ENCODE assay signal across 8 cellular contexts in the genomic region with DNA sequence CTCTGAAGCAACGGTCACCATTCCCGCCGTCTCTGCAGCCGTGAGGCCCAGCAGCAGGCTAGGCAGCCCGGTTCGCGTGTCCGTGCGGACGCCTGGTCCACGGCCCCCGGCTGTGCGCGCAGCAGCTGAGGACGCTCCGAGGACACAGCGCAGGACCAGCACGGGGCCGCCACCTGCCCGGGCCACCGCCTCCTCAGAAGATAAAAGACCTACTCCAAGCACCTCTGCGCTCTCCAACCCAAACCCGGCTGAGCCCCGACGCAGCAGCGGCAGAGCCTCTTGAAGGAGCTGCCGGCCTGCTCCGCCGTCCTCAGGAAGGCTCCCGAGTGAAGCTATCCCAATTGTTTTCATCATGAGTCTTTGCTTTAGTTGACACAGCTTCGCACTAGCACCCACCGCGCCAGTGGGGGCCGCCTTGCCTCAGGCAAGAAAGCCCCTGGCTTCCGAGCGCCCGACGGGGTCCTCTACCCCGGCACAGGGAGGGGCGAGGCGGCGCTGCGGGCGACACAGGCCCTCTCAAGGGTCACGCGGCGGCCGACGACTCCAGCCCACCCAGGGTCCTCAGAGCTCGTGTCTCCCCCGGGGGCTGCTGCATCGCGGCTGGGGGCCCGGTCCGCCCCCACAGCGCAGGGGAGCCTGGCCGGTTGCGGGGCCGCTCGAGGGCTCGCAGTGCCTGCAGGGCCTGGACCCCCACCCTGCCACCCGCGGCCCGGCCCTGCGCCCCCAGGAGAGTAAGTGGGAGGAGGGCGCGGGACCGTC. TPM values are rescaled to one million over a fixed set of nuclear protein-coding genes. Genes with fewer than 3 reads are reported as not detected.
DNase-seq lines count a peak whose midpoint lies in the region; ATAC-seq, FAIRE-seq and TF ChIP-seq lines count a peak whose summit lies in the region.

No MANE protein-coding gene starts in this region.

- SMC1A ChIA-PET in GM12878 (lab: Charles Lee; ENCODE audit: uncharacterized antibody, unreplicated experiment) = interaction anchor here (0.9 to 5.6 kb wide), 4 partner anchors 34 to 76 kb away, joined by 5 to 31 read pairs (median 8); no protein-coding TSS in a partner anchor

- H3K9ac ChIP-seq in Karpas-422 (ENCODE audit: low read length) = peak overlapping the region; percentile 65
- H3K9ac ChIP-seq in GM12878 (ENCODE audit: control insufficient read depth, insufficient read depth, low read length) = peak overlapping the region; percentile 83

- H3K4me1 ChIP-seq in Karpas-422 (ENCODE audit: low read length) = peaks cover 60% of the 10 kb centered on the region
- peaks cover 44% of the 10 kb centered on the region for H3K4me1 ChIP-seq in GM12878 (ENCODE audit: control insufficient read depth, insufficient read depth, low read length)

- no peaks in the 10 kb centered on the region for H3K27me3 Mint-ChIP-seq in stimulated activated naive CD8-positive, alpha-beta T cell treated with anti-CD3 and anti-CD28 coated beads, Interleukin-15, amount 100 ng/mL, for 72 hours

- CTCF ChIA-PET in GM12878 (lab: Yijun Ruan, JAX) = interaction anchor here (5.7 to 6.7 kb wide), 2 partner anchors 17 to 38 kb away, joined by 31 to 74 read pairs; a partner anchor contains a TSS

- no peak; the same call in 1 of the 2 replicates for TF ChIP-seq POLR2A in GM12878 (IDR thresholded peaks at IDR 0.05; ENCODE audit: low read depth, low read length)

- intact Hi-C loops in GM12878 (cut with micrococcal nuclease; ENCODE audit: unreplicated experiment) = loop anchor here (1.0 kb wide), 1 partner anchor 17 kb away; a partner anchor contains a TSS

- no peaks in the 10 kb centered on the region for H3K27me3 ChIP-seq in Karpas-422 (ENCODE audit: low read length)
- H3K27me3 ChIP-seq in GM12878 (replicated peaks in 1 of 2; ENCODE audit: control insufficient read depth in 2 of 2, insufficient read depth in 2 of 2, low read length in 1 of 2) = no peaks in the 10 kb centered on the region

- peak overlapping the region; percentile 77 for H3K4me2 ChIP-seq in Karpas-422 (ENCODE audit: low read depth, low read length, poor library complexity, severe bottlenecking)
- H3K4me2 ChIP-seq in GM12878 (ENCODE audit: control insufficient read depth, insufficient read depth) = peak overlapping the region; percentile 96

- no peak for FAIRE-seq in GM12878 (lab: Jason Lieb, UNC)

- H3K9me2 ChIP-seq in Karpas-422 (replicated peaks; ENCODE audit: insufficient read depth, low read length) = no peaks in the 10 kb centered on the region

- TF ChIP-seq CTCF in GM12878 (IDR thresholded peaks at IDR 0.05 in 2 of 3, conservative IDR thresholded peaks at IDR 0.05 in 1 of 3; ENCODE audit: control insufficient read depth in 2 of 3, extremely low read depth in 1 of 3, insufficient read depth in 1 of 3, low read depth in 3 of 3, low read length in 3 of 3) = no peak

- 32% methylated on average over 62 of the region's 68 CpGs for WGBS in GM12878 (ENCODE audit: insufficient coverage, insufficient replicate concordance, low lambda C conversion rate, missing lambda C conversion rate)

- H3K4me3 Mint-ChIP-seq in stimulated activated naive CD8-positive, alpha-beta T cell treated with anti-CD3 and anti-CD28 coated beads, Interleukin-15, amount 100 ng/mL, for 72 hours = peak overlapping the region; percentile 61 to 71

- H3K79me2 ChIP-seq in Karpas-422 (ENCODE audit: low read length) = no peaks in the 10 kb centered on the region
- H3K79me2 ChIP-seq in GM12878 (ENCODE audit: control insufficient read depth, insufficient read depth, low read length) = peaks cover 68% of the 10 kb centered on the region

- in situ Hi-C loops in GM12878 (cut with MboI) = loop anchor here (5.0 kb wide), 1 partner anchor 35 kb away; no protein-coding TSS in a partner anchor

- TF ChIP-seq EP300 in GM12878 (IDR thresholded peaks at IDR 0.05; ENCODE audit: borderline replicate concordance in 1 of 2, control insufficient read depth in 1 of 2, low read depth in 2 of 2, low read length in 2 of 2) = no peak

- H3K27ac ChIP-seq in Karpas-422 (ENCODE audit: low read length) = no peak overlapping the region
- peak overlapping the region; percentile 95 for H3K27ac ChIP-seq in GM12878 (ENCODE audit: control insufficient read depth, insufficient read depth)

- H3K4me3 ChIP-seq in Karpas-422 (ENCODE audit: low read length) (peak overlapping the region; percentile 62; the same call in 1 of the 2 replicates), GM12878 (peak overlapping the region; percentile 99)

- peaks cover 51% of the 10 kb centered on the region for H3K4me1 Mint-ChIP-seq in stimulated activated naive CD8-positive, alpha-beta T cell treated with anti-CD3 and anti-CD28 coated beads, Interleukin-15, amount 100 ng/mL, for 72 hours

- H2AFZ ChIP-seq in Karpas-422 (ENCODE audit: low read length) (no peak overlapping the region), GM12878 (ENCODE audit: control insufficient read depth, low read depth, low read length) (no peak overlapping the region)

- RAD21 ChIA-PET in GM12878 (lab: Charles Lee; ENCODE audit: unreplicated experiment) = interaction anchor here (0.7 to 6.6 kb wide), 6 partner anchors 33 to 77 kb away, joined by 3 to 59 read pairs (median 8); no protein-coding TSS in a partner anchor

- no peak for TF ChIP-seq RAD21 in GM12878 (IDR thresholded peaks at IDR 0.05; ENCODE audit: insufficient read depth, low read depth, low read length)

- no TSS peak for BruUV-seq in GM12878 (replicated peaks; lab: Mats Ljungman, UMichigan)

- peaks cover 42% of the 10 kb centered on the region for H4K20me1 ChIP-seq in Karpas-422 (ENCODE audit: insufficient read depth, low read depth, low read length)
- H4K20me1 ChIP-seq in GM12878 (ENCODE audit: control insufficient read depth, insufficient read depth) = no peaks in the 10 kb centered on the region

- H3K9me3 ChIP-seq in Karpas-422 (ENCODE audit: low read length) (no peaks in the 10 kb centered on the region), GM12878 (replicated peaks; ENCODE audit: control insufficient read depth, insufficient read depth, low read length) (no peaks in the 10 kb centered on the region)

- POLR2A ChIA-PET in GM12878 (lab: Charles Lee) = interaction anchor here (0.6 to 5.3 kb wide), 5 partner anchors 15 to 390 kb away, joined by 3 to 40 read pairs (median 21); a partner anchor contains a TSS

- peaks cover 0 to 6% of the 10 kb centered on the region in 2 donors for H3K9me3 Mint-ChIP-seq in stimulated activated naive CD8-positive, alpha-beta T cell treated with anti-CD3 and anti-CD28 coated beads, Interleukin-15, amount 100 ng/mL, for 72 hours

- no peak overlapping the region for H3K27ac Mint-ChIP-seq in stimulated activated naive CD8-positive, alpha-beta T cell treated with anti-CD3 and anti-CD28 coated beads, Interleukin-15, amount 100 ng/mL, for 72 hours

- H3K36me3 ChIP-seq in Karpas-422 (ENCODE audit: insufficient read depth, low read length) = no peaks in the 10 kb centered on the region
- peaks cover 0 to 2% of the 10 kb centered on the region in 2 experiments; a peak in 2 of 4 replicates for H3K36me3 ChIP-seq in GM12878 (ENCODE audit: control insufficient read depth in 2 of 2, insufficient read depth in 2 of 2, low read length in 1 of 2)

- peak; percentile 39 for DNase-seq in Ammon's horn (ENCODE audit: low spot score)
- DNase-seq in Karpas-422 = no peak
- DNase-seq in GM12878 (ENCODE audit: low read depth, low spot score) = no peak
- DNase-seq in iris pigment epithelial cell (ENCODE audit: low read depth) = peak; percentile 63
- DNase-seq in stimulated activated naive CD8-positive, alpha-beta T cell treated with anti-CD3 and anti-CD28 coated beads, Interleukin-15, amount 100 ng/mL, for 72 hours = no peak
- DNase-seq in pons (ENCODE audit: low spot score) = no peak

- ATAC-seq in GM19035 (IDR thresholded peaks at IDR 0.05; ENCODE audit: unreplicated experiment) (peak; percentile 2), GM12878 (no peak), HG03378 (IDR thresholded peaks at IDR 0.05; ENCODE audit: unreplicated experiment) (no peak)
- ATAC-seq in stimulated activated naive CD8-positive, alpha-beta T cell treated with anti-CD3 and anti-CD28 coated beads, Interleukin-15, amount 100 ng/mL, for 72 hours = no peak

RNA-seq across cellular contexts. Expression of a gene that starts 16.9 kb away (rescaled TPM):
- 5.5 and 9.2 TPM in 2 replicates for total RNA-seq in Karpas-422 (2014; rRNA removed; shearing (Covaris generic); ENCODE audit: low replicate concordance)
- 30.0 and 31.5 TPM in 2 replicates for total RNA-seq in GM12878 (2013; cell fraction: nucleolus; rRNA removed)
- total RNA-seq in GM12878 (2014; rRNA removed) = 0.65 and 0.68 TPM in 2 replicates
- total RNA-seq in GM12878 (2014; rRNA removed; fragmentation: Illumina TruSeq; extraction: Trizol) = 0.36 and 0.92 TPM in 2 replicates
- 0.51 and 1.1 TPM in 2 replicates for total RNA-seq in GM12878 (2021)
- 3.5 TPM for polyA plus RNA-seq in GM12878 (2011; ENCODE audit: low read depth)
- polyA plus RNA-seq in GM12878 (2011; rRNA removed) = 9.0 and 12.0 TPM in 2 replicates
- polyA plus RNA-seq in GM12878 (2011; cell fraction: cytosol; rRNA removed) = 12.9 and 14.2 TPM in 2 replicates
- polyA plus RNA-seq in GM12878 (2011; cell fraction: nucleus; rRNA removed) = 18.1 and 26.9 TPM in 2 replicates
- polyA plus RNA-seq in GM12878 (2012) = 5.0 and 11.4 TPM in 2 replicates
- polyA plus RNA-seq in GM12878 (2014; fragmentation: Illumina TruSeq; extraction: Trizol) = 0.19 TPM in 1 of 2 replicates, not detected in the other
- not detected for polyA plus RNA-seq in GM12878 (2014; fragmentation: Nextera tagmentation; extraction: Ambion mirVana)
- polyA plus RNA-seq in GM12878 (2014; rRNA removed) = 0.50 and 0.80 TPM in 2 replicates
- 1 to 10 TPM in 1 of 2 experiments, under 1 TPM in 1; 0.56 to 1.0 TPM for polyA plus RNA-seq in GM12878 (2016; fragmentation: Nextera tagmentation; extraction: Ambion mirVana)
- polyA minus RNA-seq in GM12878 (2011; rRNA and poly(A)+ RNA removed) = 11.6 and 21.0 TPM in 2 replicates
- 2.2 and 3.7 TPM in 2 replicates for polyA minus RNA-seq in GM12878 (2011; cell fraction: cytosol; rRNA and poly(A)+ RNA removed)
- 6.0 and 13.7 TPM in 2 replicates for polyA minus RNA-seq in GM12878 (2011; cell fraction: nucleus; rRNA and poly(A)+ RNA removed)

RNA-seq across cellular contexts. Expression of a gene that starts 44.5 kb away (rescaled TPM):
- total RNA-seq in Karpas-422 (2014; rRNA removed; shearing (Covaris generic); ENCODE audit: low replicate concordance) = not detected in 2 replicates
- not detected in 2 replicates for total RNA-seq in GM12878 (2013; cell fraction: nucleolus; rRNA removed)
- total RNA-seq in GM12878 (2014; rRNA removed) (not detected in 2 replicates), GM12878 (2014; rRNA removed; fragmentation: Illumina TruSeq; extraction: Trizol) (not detected in 2 replicates), GM12878 (2021) (not detected in 2 replicates)
- polyA plus RNA-seq in GM12878 (2011; ENCODE audit: low read depth) = not detected
- polyA plus RNA-seq in GM12878 (2011; rRNA removed) (not detected in 2 replicates), GM12878 (2014; fragmentation: Illumina TruSeq; extraction: Trizol) (not detected in 2 replicates), GM12878 (2014; fragmentation: Nextera tagmentation; extraction: Ambion mirVana) (not detected), GM12878 (2014; rRNA removed) (not detected in 2 replicates), GM12878 (2016; fragmentation: Nextera tagmentation; extraction: Ambion mirVana) (not detected)
- polyA plus RNA-seq in GM12878 (2011; cell fraction: cytosol; rRNA removed) = not detected in 2 replicates
- 0.04 and 0.07 TPM in 2 replicates for polyA plus RNA-seq in GM12878 (2011; cell fraction: nucleus; rRNA removed)
- not detected in 2 replicates for polyA plus RNA-seq in GM12878 (2012)
- not detected in 2 replicates for polyA minus RNA-seq in GM12878 (2011; rRNA and poly(A)+ RNA removed)
- not detected in 2 replicates for polyA minus RNA-seq in GM12878 (2011; cell fraction: cytosol; rRNA and poly(A)+ RNA removed)
- not detected in 2 replicates for polyA minus RNA-seq in GM12878 (2011; cell fraction: nucleus; rRNA and poly(A)+ RNA removed)

RNA-seq across cellular contexts. Expression of a gene that starts 52.1 kb away (rescaled TPM):
- 14.5 and 20.5 TPM in 2 replicates for total RNA-seq in Karpas-422 (2014; rRNA removed; shearing (Covaris generic); ENCODE audit: low replicate concordance)
- total RNA-seq in GM12878 (2013; cell fraction: nucleolus; rRNA removed) = 117 and 121 TPM in 2 replicates
- total RNA-seq in GM12878 (2014; rRNA removed) (10.2 and 12.5 TPM in 2 replicates), GM12878 (2014; rRNA removed; fragmentation: Illumina TruSeq; extraction: Trizol) (9.5 and 11.4 TPM in 2 replicates), GM12878 (2021) (8.6 and 9.0 TPM in 2 replicates)
- polyA plus RNA-seq in GM12878 (2011; ENCODE audit: low read depth) = 4.5 TPM
- polyA plus RNA-seq in GM12878 (2011; rRNA removed) (15.9 and 17.0 TPM in 2 replicates), GM12878 (2014; fragmentation: Illumina TruSeq; extraction: Trizol) (7.0 and 12.4 TPM in 2 replicates), GM12878 (2014; fragmentation: Nextera tagmentation; extraction: Ambion mirVana) (1 to 10 TPM; 3.7 to 6.6 TPM), GM12878 (2014; rRNA removed) (8.9 and 10.2 TPM in 2 replicates), GM12878 (2016; fragmentation: Nextera tagmentation; extraction: Ambion mirVana) (10 to 100 TPM; 15.0 to 17.9 TPM)
- polyA plus RNA-seq in GM12878 (2011; cell fraction: cytosol; rRNA removed) = 10.8 and 11.2 TPM in 2 replicates
- polyA plus RNA-seq in GM12878 (2011; cell fraction: nucleus; rRNA removed) = 22.4 and 24.8 TPM in 2 replicates
- polyA plus RNA-seq in GM12878 (2012) = 6.9 and 7.6 TPM in 2 replicates
- 11.1 and 20.0 TPM in 2 replicates for polyA minus RNA-seq in GM12878 (2011; rRNA and poly(A)+ RNA removed)
- polyA minus RNA-seq in GM12878 (2011; cell fraction: cytosol; rRNA and poly(A)+ RNA removed) = 2.1 and 2.7 TPM in 2 replicates
- 11.1 and 16.1 TPM in 2 replicates for polyA minus RNA-seq in GM12878 (2011; cell fraction: nucleus; rRNA and poly(A)+ RNA removed)

Comparison
In these comparisons a context has a peak if more than half of its experiments do, and no peak if none do; other contexts are left out.
1. DNase-seq: peak in Ammon's horn (single experiment) and iris pigment epithelial cell (single experiment); none in Karpas-422 (single experiment), GM12878 (single experiment), stimulated activated naive CD8-positive, alpha-beta T cell treated with anti-CD3 and anti-CD28 coated beads, Interleukin-15, amount 100 ng/mL, for 72 hours (0 of 2) and pons (single experiment).